In genomic region chr5:109695005-109695926, GRCh38 we compare ENCODE assay signal across 8 cellular contexts. TPM values are rescaled to one million over a fixed set of nuclear protein-coding genes. Genes with fewer than 3 reads are reported as not detected.
DNase-seq lines count a peak whose midpoint lies in the region; ATAC-seq, FAIRE-seq and TF ChIP-seq lines count a peak whose summit lies in the region.

No MANE protein-coding gene starts in this region.

- TF ChIP-seq CTCF in KMS-11 (conservative IDR thresholded peaks at IDR 0.05; ENCODE audit: low read depth, low read length) (no peak), HepG2 (CRISPR knock-in tag; IDR thresholded peaks at IDR 0.05) (no peak)

- H3K79me2 ChIP-seq in KMS-11 (ENCODE audit: insufficient read depth, low read depth) (peaks cover 100% of the 10 kb centered on the region), HepG2 (ENCODE audit: insufficient read depth, low read length) (peaks cover 96% of the 10 kb centered on the region)

- no peak overlapping the region for H2AFZ ChIP-seq in KMS-11 (ENCODE audit: low read depth)
- H2AFZ ChIP-seq in HepG2 (ENCODE audit: low read length): no peak overlapping the region

- TF ChIP-seq EP300 in HepG2 (IDR thresholded peaks at IDR 0.05; ENCODE audit: low read depth in 2 of 2, low read length in 2 of 2): no peak
- TF ChIP-seq EP300 in HepG2 (CRISPR knock-in tag; IDR thresholded peaks at IDR 0.05; ENCODE audit: borderline replicate concordance): no peak

- H3K9ac ChIP-seq in KMS-11: peak overlapping the region; percentile 48; the same call in 1 of the 2 replicates
- H3K9ac ChIP-seq in HepG2 (ENCODE audit: insufficient read depth, low read depth, low read length): no peak overlapping the region

- TF ChIP-seq RAD21 in HepG2 (CRISPR knock-in tag; IDR thresholded peaks at IDR 0.05): no peak

- DNase-seq in GM12891 (ENCODE audit: insufficient read length, low spot score) (no peak), HepG2 (ENCODE audit: low spot score) (no peak), NCI-H1694 (lab: John Stamatoyannopoulos, UW) (no peak), G401 (ENCODE audit: low spot score) (no peak), dermis blood vessel endothelial cell (no peak)
- DNase-seq in stimulated activated CD8-positive, alpha-beta memory T cell treated with anti-CD3 and anti-CD28 coated beads, Interleukin-4, amount 100 ng/mL, for 48 hours: no peak

- ATAC-seq in GM21528 (IDR thresholded peaks at IDR 0.05; ENCODE audit: low FRiP score, unreplicated experiment) (peak; percentile 62), HepG2 (no peak)

- POLR2A ChIA-PET in HepG2 (lab: Yijun Ruan, JAX): interaction anchor here (0.8 kb wide), 1 partner anchor 13 kb away, joined by 5 read pairs; no protein-coding TSS in a partner anchor

- CTCF ChIA-PET in HepG2 (lab: Yijun Ruan, JAX; ENCODE audit: low intra/inter-chr PET ratio, low total read pairs): no interaction called here

- peak overlapping the region; percentile 74 for H3K27ac ChIP-seq in KMS-11
- H3K27ac ChIP-seq in HepG2 (ENCODE audit: extremely low read length, insufficient read depth, low read length): no peak overlapping the region

- intact Hi-C loops in HepG2 (cut with micrococcal nuclease; ENCODE audit: unreplicated experiment): no loop called here

- in situ Hi-C loops in HepG2 (cut with HindIII; ENCODE audit: extremely low pct_ligation_motif_present, low pct_unique_long_range_greater_than_20kb): loop anchor here (25.0 kb wide), 2 partner anchors 642 to 783 kb away; no protein-coding TSS in a partner anchor
- in situ Hi-C loops in G401 (cut with HindIII; ENCODE audit: low sequenced_read_pairs): no loop called here

- H3K4me3 ChIP-seq in KMS-11 (IDR thresholded peaks at IDR 0.05; ENCODE audit: insufficient read depth, low read depth, low read length) (no peak overlapping the region), HepG2 (replicated peaks in 1 of 3; ENCODE audit: insufficient read depth in 1 of 3, low read depth in 2 of 3, low read length in 3 of 3) (no peak overlapping the region)

- WGBS in HepG2 (ENCODE audit: low lambda C conversion rate): 67% methylated on average over 1 of the region's 1 CpG

- no peak for TF ChIP-seq POLR2A in GM12891 (IDR thresholded peaks at IDR 0.05; ENCODE audit: low read depth, low read length)
- no peak for TF ChIP-seq POLR2A in HepG2 (IDR thresholded peaks at IDR 0.05; ENCODE audit: insufficient read depth in 1 of 2, low read depth in 2 of 2, low read length in 2 of 2)

- FAIRE-seq in GM12891 (lab: Jason Lieb, UNC): no peak
- no peak for FAIRE-seq in HepG2 (lab: Jason Lieb, UNC)

- H3K36me3 ChIP-seq in KMS-11 (ENCODE audit: insufficient read depth) (no peaks in the 10 kb centered on the region; the same call in 1 of the 2 replicates), HepG2 (replicated peaks in 1 of 2; ENCODE audit: control insufficient read depth in 1 of 2, insufficient read depth in 2 of 2, low read length in 2 of 2) (peaks cover 0 to under 1% of the 10 kb centered on the region in 2 experiments; a peak in 2 of 5 replicates)

- H3K9me3 ChIP-seq in HepG2 (ENCODE audit: low read length): no peaks in the 10 kb centered on the region

- H3K4me2 ChIP-seq in KMS-11: peak overlapping the region; percentile 91
- peak overlapping the region; percentile 10; the same call in 1 of the 2 replicates for H3K4me2 ChIP-seq in HepG2 (ENCODE audit: low read depth, low read length)

- no TSS peak for BruUV-seq in HepG2 (replicated peaks; lab: Mats Ljungman, UMichigan)

- no peaks in the 10 kb centered on the region for H3K27me3 ChIP-seq in KMS-11 (ENCODE audit: insufficient read depth, low read depth)
- no peaks in the 10 kb centered on the region; a peak in 1 of 5 replicates for H3K27me3 ChIP-seq in HepG2 (ENCODE audit: control insufficient read depth in 1 of 2, insufficient read depth in 2 of 2, low read length in 2 of 2)

- H3K4me1 ChIP-seq in KMS-11 (ENCODE audit: low read depth, poor library complexity, severe bottlenecking) (peaks cover 70% of the 10 kb centered on the region), HepG2 (ENCODE audit: insufficient read depth, low read length) (peaks cover 51% of the 10 kb centered on the region)

- H4K20me1 ChIP-seq in KMS-11 (ENCODE audit: insufficient read depth) (peaks cover 18% of the 10 kb centered on the region), HepG2 (ENCODE audit: insufficient read depth, low read length) (peaks cover 60% of the 10 kb centered on the region)

TF ChIP-seq in GM12891, 5 proteins besides CTCF, POLR2A, EP300 and RAD21:
- TF ChIP-seq PAX5 (IDR thresholded peaks at IDR 0.05; ENCODE audit: insufficient read depth, low read length, severe bottlenecking): no peak
- peak; percentile 75 for TF ChIP-seq SPI1 (IDR thresholded peaks at IDR 0.05; ENCODE audit: low read depth, low read length)

TF ChIP-seq in HepG2, 621 proteins besides CTCF, POLR2A, EP300 and RAD21:
- no peak for TF ChIP-seq NR2F1 (CRISPR knock-in tag; IDR thresholded peaks at IDR 0.05)
- peak; percentile 90 for TF ChIP-seq ZNF7 (CRISPR knock-in tag; IDR thresholded peaks at IDR 0.05)

RNA-seq across cellular contexts. Expression of gene MAN2A1, which starts 5.5 kb away (rescaled TPM):
- 0.46 TPM for polyA plus RNA-seq in GM12891 (2012; ENCODE audit: low read depth, missing spikeins)
- total RNA-seq in HepG2 (2016; rRNA removed; fragmentation: Illumina TruSeq; extraction: Trizol) (55.0 and 80.5 TPM in 2 replicates), dermis blood vessel endothelial cell (89.2 and 110 TPM in 2 replicates)
- total RNA-seq in HepG2 (2016; cell fraction: cytosol; rRNA removed; fragmentation: Illumina TruSeq; extraction: Trizol; ENCODE audit: low read depth): 72.2 and 78.9 TPM in 2 replicates
- total RNA-seq in HepG2 (2016; cell fraction: insoluble cytoplasmic fraction; rRNA removed; fragmentation: Illumina TruSeq; extraction: Trizol): 51.9 and 82.4 TPM in 2 replicates
- 32.4 and 37.5 TPM in 2 replicates for total RNA-seq in HepG2 (2016; cell fraction: membrane; rRNA removed; fragmentation: Illumina TruSeq; extraction: Trizol)
- 133 and 143 TPM in 2 replicates for total RNA-seq in HepG2 (2016; cell fraction: nucleus; rRNA removed; fragmentation: Illumina TruSeq; extraction: Trizol)
- polyA plus RNA-seq in HepG2 (2011; rRNA removed): 56.2 and 58.1 TPM in 2 replicates
- 22.6 and 40.2 TPM in 2 replicates for polyA plus RNA-seq in HepG2 (2011; cell fraction: cytosol; rRNA removed)
- 28.0 and 37.9 TPM in 2 replicates for polyA plus RNA-seq in HepG2 (2011; cell fraction: nucleus; rRNA removed)
- polyA plus RNA-seq in HepG2 (2012): 76.9 and 89.0 TPM in 2 replicates
- polyA plus RNA-seq in HepG2 (2016; cell fraction: cytosol; fragmentation: Illumina TruSeq; extraction: Trizol; ENCODE audit: low read depth): 1.9 and 2.2 TPM in 2 replicates
- polyA plus RNA-seq in HepG2 (2016; cell fraction: insoluble cytoplasmic fraction; fragmentation: Illumina TruSeq; extraction: Trizol; ENCODE audit: low read depth): 28.4 and 30.3 TPM in 2 replicates
- polyA plus RNA-seq in HepG2 (2016; cell fraction: membrane; fragmentation: Illumina TruSeq; extraction: Trizol; ENCODE audit: low read depth): 5.1 and 6.9 TPM in 2 replicates
- 91.6 and 95.2 TPM in 2 replicates for polyA plus RNA-seq in HepG2 (2016; cell fraction: nucleus; fragmentation: Illumina TruSeq; extraction: Trizol; ENCODE audit: insufficient read depth, low read depth)
- 47.8 and 93.4 TPM in 2 replicates for polyA minus RNA-seq in HepG2 (2011; rRNA and poly(A)+ RNA removed; ENCODE audit: low replicate concordance)
- 110 and 149 TPM in 2 replicates for polyA minus RNA-seq in HepG2 (2011; cell fraction: cytosol; rRNA and poly(A)+ RNA removed)
- polyA minus RNA-seq in HepG2 (2011; cell fraction: nucleus; rRNA and poly(A)+ RNA removed): 230 and 293 TPM in 2 replicates
- 21.5 and 22.0 TPM in 2 replicates for total RNA-seq in G401 (2014; rRNA removed; shearing (Covaris generic))
